15 cellular contexts compared by ENCODE assay signal in the genomic region with DNA sequence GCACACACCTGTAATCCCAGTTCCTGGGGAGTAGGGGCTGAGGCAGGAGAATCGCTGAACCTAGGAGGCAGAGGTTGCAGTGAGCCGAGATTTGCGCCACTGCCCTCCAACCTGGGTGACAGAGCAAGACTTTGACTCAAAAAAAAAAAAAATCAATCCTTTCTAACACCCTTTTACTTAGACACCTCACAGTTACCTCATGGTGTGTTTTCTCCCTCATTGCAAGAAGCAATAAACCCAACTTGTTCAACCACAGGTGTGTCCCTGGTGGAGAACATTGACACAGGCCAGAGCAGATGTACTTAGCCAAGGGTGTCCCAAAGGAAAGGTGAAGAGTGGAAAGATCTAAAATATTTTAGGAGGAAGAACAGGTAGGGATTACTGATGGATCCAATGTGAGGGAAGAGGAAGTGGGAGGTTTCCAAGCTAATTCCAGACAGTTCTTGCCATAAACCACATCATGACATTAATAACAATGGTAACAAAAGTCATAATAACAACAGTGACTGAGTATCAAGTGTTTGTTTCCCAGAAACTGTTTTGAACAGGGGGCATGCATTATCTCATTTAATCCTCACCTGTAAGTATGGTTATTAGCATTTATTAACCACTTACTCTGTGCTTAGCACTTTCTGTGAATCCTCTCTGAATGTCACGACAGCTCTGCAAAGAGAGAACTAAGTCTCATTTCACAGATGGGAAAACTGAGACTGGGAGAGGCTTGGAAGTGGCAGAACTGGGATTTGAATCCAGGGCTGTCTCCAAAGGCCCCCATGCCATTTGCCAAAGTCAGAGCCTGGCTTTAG. TPM values are rescaled to one million over a fixed set of nuclear protein-coding genes. Genes with fewer than 3 reads are reported as not detected.
DNase-seq lines count a peak whose midpoint lies in the region; ATAC-seq and TF ChIP-seq lines count a peak whose summit lies in the region.
"Had no signal": no experiment of that assay in that cellular context is flagged by ENCODE, and none has a peak within 500 bp of the region (broad histone marks: within the 10 kb centered on the region; RNA-seq: fewer than 3 reads in every experiment).

No MANE protein-coding gene starts in this region.

- H3K9me3 ChIP-seq in SJSA1 (replicated peaks) (no peaks in the 10 kb centered on the region), vagina (no peaks in the 10 kb centered on the region)
- H3K9me3 ChIP-seq: body of pancreas, psoas muscle had no signal

- H3K4me3 ChIP-seq in SJSA1 (no peak overlapping the region), vagina (no peak overlapping the region)
- H3K4me3 ChIP-seq: body of pancreas, psoas muscle had no signal

- H3K36me3 Mint-ChIP-seq in activated naive CD4-positive, alpha-beta T cell treated with anti-CD3 and anti-CD28 coated beads, Interleukin-2, amount 50 U/mL, for 24 hours = no peaks in the 10 kb centered on the region
- peaks cover 5% of the 10 kb centered on the region for H3K36me3 Mint-ChIP-seq in effector memory CD8-positive, alpha-beta T cell (ENCODE audit: insufficient read depth)

- peaks cover 83% of the 10 kb centered on the region for H3K4me1 Mint-ChIP-seq in activated naive CD4-positive, alpha-beta T cell treated with anti-CD3 and anti-CD28 coated beads, Interleukin-2, amount 50 U/mL, for 24 hours
- peaks cover 18 to 19% of the 10 kb centered on the region in 2 donors for H3K4me1 Mint-ChIP-seq in effector memory CD8-positive, alpha-beta T cell (ENCODE audit: low read depth in 2 of 2)

- no peaks in the 10 kb centered on the region for H3K27me3 Mint-ChIP-seq in activated naive CD4-positive, alpha-beta T cell treated with anti-CD3 and anti-CD28 coated beads, Interleukin-2, amount 50 U/mL, for 24 hours
- no peaks in the 10 kb centered on the region for H3K27me3 Mint-ChIP-seq in effector memory CD8-positive, alpha-beta T cell

- ATAC-seq in effector memory CD8-positive, alpha-beta T cell (replicated peaks) = no peak
- ATAC-seq in HG02759 (IDR thresholded peaks at IDR 0.05; ENCODE audit: unreplicated experiment) (no peak), GM18519 (IDR thresholded peaks at IDR 0.05; ENCODE audit: low FRiP score, unreplicated experiment) (no peak), GM19397 (IDR thresholded peaks at IDR 0.05; ENCODE audit: unreplicated experiment) (no peak)
- ATAC-seq: body of pancreas, left ventricle myocardium superior, psoas muscle had no signal

- H3K4me1 ChIP-seq in SJSA1 (replicated peaks) (peaks cover 48% of the 10 kb centered on the region), vagina (peaks cover 25% of the 10 kb centered on the region)
- H3K4me1 ChIP-seq: psoas muscle had no signal

- H3K36me3 ChIP-seq in SJSA1 (no peaks in the 10 kb centered on the region), vagina (no peaks in the 10 kb centered on the region)

- H3K27me3 ChIP-seq in SJSA1 (replicated peaks) (no peaks in the 10 kb centered on the region), vagina (no peaks in the 10 kb centered on the region)

- H3K27ac ChIP-seq in SJSA1 (peak overlapping the region; percentile 35; the same call in 1 of the 2 replicates), vagina (peak overlapping the region; percentile 36)
- H3K27ac ChIP-seq: body of pancreas, psoas muscle had no signal

- peak overlapping the region; percentile 90 for H3K27ac Mint-ChIP-seq in activated naive CD4-positive, alpha-beta T cell treated with anti-CD3 and anti-CD28 coated beads, Interleukin-2, amount 50 U/mL, for 24 hours
- peak overlapping the region; percentile 22 to 46 for H3K27ac Mint-ChIP-seq in effector memory CD8-positive, alpha-beta T cell

- peak overlapping the region; percentile 71 for H3K4me3 Mint-ChIP-seq in activated naive CD4-positive, alpha-beta T cell treated with anti-CD3 and anti-CD28 coated beads, Interleukin-2, amount 50 U/mL, for 24 hours
- no peak overlapping the region for H3K4me3 Mint-ChIP-seq in effector memory CD8-positive, alpha-beta T cell

- no peak for TF ChIP-seq CTCF in vagina (IDR thresholded peaks at IDR 0.05)

- no peak for DNase-seq in activated naive CD4-positive, alpha-beta T cell treated with anti-CD3 and anti-CD28 coated beads, Interleukin-2, amount 50 U/mL, for 16 hours
- DNase-seq in SJSA1 (ENCODE audit: low read depth in 1 of 2, low spot score in 2 of 2) (no peak), vagina (ENCODE audit: extremely low spot score in 2 of 2) (no peak)
- no peak for DNase-seq in effector memory CD8-positive, alpha-beta T cell
- DNase-seq: body of pancreas, left ventricle myocardium superior, MM.1S, NCI-H2029, NCI-H526, psoas muscle had no signal

- no peak for TF ChIP-seq POLR2A in vagina (IDR thresholded peaks at IDR 0.05)

- intact Hi-C loops in vagina (cut with DNase I) = no loop called here

- no peaks in the 10 kb centered on the region for H3K9me3 Mint-ChIP-seq in activated naive CD4-positive, alpha-beta T cell treated with anti-CD3 and anti-CD28 coated beads, Interleukin-2, amount 50 U/mL, for 24 hours
- no peaks in the 10 kb centered on the region for H3K9me3 Mint-ChIP-seq in effector memory CD8-positive, alpha-beta T cell

RNA-seq across cellular contexts. Expression of a gene that starts 3.1 kb away (rescaled TPM):
- 0.13 TPM in 1 of 2 replicates, not detected in the other for total RNA-seq in SJSA1 (2014; rRNA removed; shearing (Covaris generic))
- 247 TPM for total RNA-seq in vagina
- total RNA-seq: psoas muscle had no signal

RNA-seq across cellular contexts. Expression of a gene that starts 36.0 kb away (rescaled TPM):
- 15.1 and 15.8 TPM in 2 replicates for total RNA-seq in SJSA1 (2014; rRNA removed; shearing (Covaris generic))
- 24.3 TPM for total RNA-seq in vagina

RNA-seq across cellular contexts. Expression of a gene that starts 53.9 kb away (rescaled TPM):
- not detected in 2 replicates for total RNA-seq in SJSA1 (2014; rRNA removed; shearing (Covaris generic))
- total RNA-seq in vagina = not detected
- total RNA-seq: body of pancreas, left ventricle myocardium superior, psoas muscle, temporal lobe had no signal

RNA-seq across cellular contexts. Expression of a gene that starts 58.4 kb away (rescaled TPM):
- 23.7 and 30.5 TPM in 2 replicates for total RNA-seq in SJSA1 (2014; rRNA removed; shearing (Covaris generic))
- total RNA-seq in vagina = 74.4 TPM

Comparison
In these comparisons a context has a peak if more than half of its experiments do, and no peak if none do; other contexts are left out.
1. RNA of a gene that starts 3.1 kb away (total RNA-seq): 247 TPM in vagina (single experiment); 0.13 TPM in SJSA1; every median in the first group is over 100 times any median in the second.